Comparison of ENCODE assay signal across 7 cellular contexts in genomic region chr7:22672892-22673637, GRCh38. TPM values are rescaled to one million over a fixed set of nuclear protein-coding genes. Genes with fewer than 3 reads are reported as not detected.
DNase-seq lines count a peak whose midpoint lies in the region; ATAC-seq and TF ChIP-seq lines count a peak whose summit lies in the region.

No MANE protein-coding gene starts in this region.

- no peak overlapping the region for H3K23ac ChIP-seq in mesendoderm (ENCODE audit: low read length)

- no peak overlapping the region for H2BK15ac ChIP-seq in mesendoderm (replicated peaks; ENCODE audit: low read depth)

- peaks cover 19% of the 10 kb centered on the region for H3F3A ChIP-seq in MM.1S (ENCODE audit: insufficient read depth, low read length)

- H3K18ac ChIP-seq in mesendoderm (ENCODE audit: low read length) = peak overlapping the region; percentile 22

- H3K27me3 ChIP-seq in MM.1S (replicated peaks; ENCODE audit: insufficient read depth, low read length) = no peaks in the 10 kb centered on the region
- no peaks in the 10 kb centered on the region for H3K27me3 ChIP-seq in mesendoderm (ENCODE audit: insufficient read depth, low read length, poor library complexity)
- no peaks in the 10 kb centered on the region for H3K27me3 ChIP-seq in osteoblast (ENCODE audit: insufficient read depth, low read length)

- H3K79me2 ChIP-seq in MM.1S (ENCODE audit: low read length) = no peaks in the 10 kb centered on the region
- no peaks in the 10 kb centered on the region for H3K79me2 ChIP-seq in mesendoderm (ENCODE audit: control insufficient read depth, insufficient read depth, low read length)
- no peaks in the 10 kb centered on the region for H3K79me2 ChIP-seq in osteoblast (ENCODE audit: insufficient read depth, low read length)

- H2BK120ac ChIP-seq in mesendoderm (ENCODE audit: low read depth, low read length) = no peak overlapping the region

- H3K36me3 ChIP-seq in MM.1S (replicated peaks; ENCODE audit: insufficient read depth, low read length) (no peaks in the 10 kb centered on the region), mesendoderm (ENCODE audit: control insufficient read depth, insufficient read depth, low read length) (no peaks in the 10 kb centered on the region), osteoblast (ENCODE audit: insufficient read depth, low read length) (no peaks in the 10 kb centered on the region)

- H2AFZ ChIP-seq in MM.1S (ENCODE audit: low read length) (peak overlapping the region; percentile 18; the same call in 1 of the 2 replicates), osteoblast (ENCODE audit: low read length) (no peak overlapping the region)

- peaks cover 1% of the 10 kb centered on the region for H3K79me1 ChIP-seq in mesendoderm (ENCODE audit: low read length)

- DNase-seq in MM.1S = peak; percentile 83
- DNase-seq in mesendoderm = no peak
- no peak for DNase-seq in midbrain (lab: John Stamatoyannopoulos, UW)
- DNase-seq in middle frontal gyrus (ENCODE audit: extremely low spot score, low spot score) = no peak
- no peak for DNase-seq in osteoblast (ENCODE audit: insufficient read length, low spot score, missing footprints)

- H4K20me1 ChIP-seq in MM.1S (ENCODE audit: insufficient read depth, low read length) (no peaks in the 10 kb centered on the region), osteoblast (ENCODE audit: insufficient read depth, low read length) (no peaks in the 10 kb centered on the region)

- H3K4me3 ChIP-seq in MM.1S (ENCODE audit: low read length) (no peak overlapping the region), mesendoderm (ENCODE audit: low read length) (no peak overlapping the region), osteoblast (ENCODE audit: insufficient read depth, low read length) (no peak overlapping the region)

- H2BK5ac ChIP-seq in mesendoderm (ENCODE audit: low read length) = peak overlapping the region; percentile 39

- H3K27ac ChIP-seq in MM.1S (ENCODE audit: low read length) (peak overlapping the region; percentile 29; the same call in 1 of the 2 replicates), mesendoderm (ENCODE audit: low read depth, low read length) (peak overlapping the region; percentile 42), osteoblast (ENCODE audit: low read depth, low read length) (no peak overlapping the region)

- H3K4ac ChIP-seq in mesendoderm (ENCODE audit: low read depth, low read length) = no peak overlapping the region

- H3K4me2 ChIP-seq in MM.1S (ENCODE audit: low read depth, low read length) = peak overlapping the region; percentile 56
- no peak overlapping the region for H3K4me2 ChIP-seq in mesendoderm (ENCODE audit: low read length)
- H3K4me2 ChIP-seq in osteoblast (ENCODE audit: insufficient read depth, low read length) = no peak overlapping the region

- no peaks in the 10 kb centered on the region for H3K9me2 ChIP-seq in MM.1S (replicated peaks; ENCODE audit: insufficient read depth, low read length)

- H4K5ac ChIP-seq in mesendoderm (ENCODE audit: low read length) = no peak overlapping the region

- H3K4me1 ChIP-seq in MM.1S (ENCODE audit: low read length) = peaks cover 54% of the 10 kb centered on the region
- peaks cover 16% of the 10 kb centered on the region for H3K4me1 ChIP-seq in mesendoderm (ENCODE audit: control insufficient read depth, low read depth, low read length)
- H3K4me1 ChIP-seq in osteoblast (ENCODE audit: insufficient read depth, low read length) = peaks cover 31% of the 10 kb centered on the region

- ATAC-seq in GM19043 (IDR thresholded peaks at IDR 0.05; ENCODE audit: low read depth, unreplicated experiment) (peak; percentile 78), HG02623 (IDR thresholded peaks at IDR 0.05; ENCODE audit: unreplicated experiment) (peak; percentile 74)

- H3K9me3 ChIP-seq in MM.1S (replicated peaks; ENCODE audit: insufficient read depth, low read length) (no peaks in the 10 kb centered on the region), osteoblast (ENCODE audit: low read depth, low read length) (no peaks in the 10 kb centered on the region)

- peak overlapping the region; percentile 63 for H3K56ac ChIP-seq in mesendoderm (ENCODE audit: low read length)

- WGBS in mesendoderm (ENCODE audit: extremely low coverage, insufficient coverage, low lambda C conversion rate) = no CpG with 5 or more reads among the region's 6 CpGs

- no peak overlapping the region for H4K8ac ChIP-seq in mesendoderm (ENCODE audit: low read depth, low read length)

- H3K9ac ChIP-seq in MM.1S (ENCODE audit: low read length) (no peak overlapping the region), mesendoderm (ENCODE audit: low read length) (no peak overlapping the region)

- TF ChIP-seq CTCF in MM.1S (IDR thresholded peaks at IDR 0.05; ENCODE audit: low read length) = no peak
- TF ChIP-seq CTCF in osteoblast (IDR thresholded peaks at IDR 0.05; ENCODE audit: extremely low read depth, low read depth, low read length) = no peak

- no peak overlapping the region for H2AK5ac ChIP-seq in mesendoderm (ENCODE audit: low read length)

RNA-seq across cellular contexts. Expression of gene IL6, which starts 53.9 kb away (rescaled TPM):
- 4.6 TPM for polyA plus RNA-seq in mesendoderm (2013, experiment 1 of 2)
- 4.6 TPM for polyA plus RNA-seq in mesendoderm (2013, experiment 2 of 2)
- 37.4 and 52.8 TPM in 2 replicates for total RNA-seq in osteoblast
